In the genomic region with DNA sequence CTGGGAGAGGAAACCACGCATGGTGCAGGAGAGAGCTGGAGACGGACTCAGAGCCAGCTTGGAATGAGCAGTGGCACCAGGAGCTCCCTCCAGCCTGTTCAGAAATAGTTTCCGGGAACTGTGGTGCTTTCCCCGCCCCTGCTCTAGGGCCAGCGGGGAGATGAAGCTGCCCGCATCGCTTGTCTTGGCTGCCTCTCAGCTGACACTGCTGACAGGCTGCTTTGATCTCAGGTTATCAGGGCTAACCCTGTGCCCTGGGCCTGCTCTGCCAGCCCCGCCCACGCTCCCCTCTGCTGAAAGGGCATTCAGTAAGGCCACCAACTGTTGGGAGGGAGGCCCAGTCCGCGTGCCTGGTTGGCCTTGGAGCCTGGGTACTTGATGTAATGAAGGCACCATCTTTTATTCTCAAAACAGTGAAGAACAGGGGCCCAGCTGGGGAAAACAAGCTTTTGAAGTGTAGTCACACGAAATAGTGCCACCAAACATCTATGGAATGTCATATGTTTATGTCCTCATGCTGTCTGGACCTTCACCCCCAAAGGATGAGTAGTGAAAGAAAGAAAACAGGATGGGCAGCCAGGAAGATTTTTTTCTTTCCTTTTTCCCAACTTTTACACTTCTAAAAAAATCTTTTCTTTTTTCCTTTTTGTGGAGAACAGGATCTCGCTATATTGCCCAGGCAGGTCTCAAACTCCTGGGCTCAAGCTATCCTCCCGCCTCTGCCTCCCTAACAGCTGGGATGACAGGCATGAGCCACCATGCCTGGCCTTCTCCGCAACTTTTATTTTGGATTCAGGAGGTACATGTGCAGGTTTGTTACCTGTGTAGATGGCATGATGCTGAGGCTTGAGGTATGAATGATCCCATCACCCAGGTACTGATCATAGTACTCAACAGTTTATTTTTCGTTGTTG, we compare ENCODE assay signal across 12 cellular contexts.
DNase-seq lines count a peak whose midpoint lies in the region; ATAC-seq and TF ChIP-seq lines count a peak whose summit lies in the region.
"Had no signal": no experiment of that assay in that cellular context is flagged by ENCODE, and none has a peak within 500 bp of the region (broad histone marks: within the 10 kb centered on the region; RNA-seq: fewer than 3 reads in every experiment).

No MANE protein-coding gene starts in this region.

- dilution Hi-C loops in IMR-90 (cut with HindIII; ENCODE audit: low sequenced_read_pairs, unreplicated experiment) = no loop called here

- H3K4me3 ChIP-seq in ACC112 (ENCODE audit: low read depth, low read length) = no peak overlapping the region
- no peak overlapping the region for H3K4me3 ChIP-seq in IMR-90 (ENCODE audit: insufficient read depth, low read depth, low read length)
- no peak overlapping the region for H3K4me3 ChIP-seq in mucosa of descending colon

- no peak overlapping the region for H3K9ac ChIP-seq in IMR-90 (ENCODE audit: low read depth, low read length)

- H4K5ac ChIP-seq in IMR-90 (ENCODE audit: low read depth, low read length) = peak overlapping the region; percentile 42; the same call in 1 of the 2 replicates

- no peak overlapping the region for H3K4me3 Mint-ChIP-seq in CD4-positive, alpha-beta T cell
- H3K4me3 Mint-ChIP-seq: B cell had no signal

- H3K79me1 ChIP-seq in IMR-90 (ENCODE audit: low read depth in 1 of 2, low read length in 2 of 2) = no peaks in the 10 kb centered on the region

- peak overlapping the region; percentile 91 for H2BK5ac ChIP-seq in IMR-90 (ENCODE audit: low read depth, low read length, poor library complexity, severe bottlenecking)

- H3K27ac ChIP-seq in ACC112 (ENCODE audit: low read depth, low read length) (peak overlapping the region; percentile 30; the same call in 1 of the 2 replicates), IMR-90 (ENCODE audit: insufficient read depth, low read length) (peak overlapping the region; percentile 74)
- no peak overlapping the region for H3K27ac ChIP-seq in CD4-positive, alpha-beta T cell (ENCODE audit: low read depth, low read length)

- peaks cover 15% of the 10 kb centered on the region for H3K4me1 ChIP-seq in ACC112 (ENCODE audit: control insufficient read depth, insufficient read depth, low read length, unreplicated experiment)
- peaks cover 6% of the 10 kb centered on the region for H3K4me1 ChIP-seq in IMR-90 (ENCODE audit: control insufficient read depth, insufficient read depth, low read length)
- peaks cover 5% of the 10 kb centered on the region for H3K4me1 ChIP-seq in mucosa of descending colon (ENCODE audit: low read depth)

- peak overlapping the region; percentile 17 for H3K18ac ChIP-seq in IMR-90 (ENCODE audit: low read depth, low read length)

- peak; percentile 41 for DNase-seq in IMR-90
- DNase-seq in fibroblast of gingiva (ENCODE audit: low read depth) = peak; percentile 8
- peak in 2 of 3 donors; percentile 37 to 43 for DNase-seq in mucosa of descending colon
- DNase-seq in CD4-positive, alpha-beta T cell = no peak
- no peak for DNase-seq in NCI-H128 (lab: John Stamatoyannopoulos, UW; ENCODE audit: unreplicated experiment)
- no peak for DNase-seq in GF-D8 (lab: John Stamatoyannopoulos, UW)
- DNase-seq: central memory CD4-positive, alpha-beta T cell; NCI-H1694; SIG-M5 had no signal

- peak overlapping the region; percentile 73 for H2AFZ ChIP-seq in ACC112 (ENCODE audit: low read length, unreplicated experiment)
- H2AFZ ChIP-seq in IMR-90 (replicated peaks; ENCODE audit: low read length, poor library complexity) = peak overlapping the region; percentile 91

- in situ Hi-C loops in IMR-90 (cut with MboI; ENCODE audit: low sequenced_read_pairs) = no loop called here

- peak overlapping the region; percentile 94 for H3K4ac ChIP-seq in IMR-90 (ENCODE audit: low read depth, low read length)

- H2BK20ac ChIP-seq in IMR-90 (ENCODE audit: low read depth, low read length) = peak overlapping the region; percentile 91

- intact Hi-C loops in IMR-90 (cut with micrococcal nuclease) (no loop called here), mucosa of descending colon (cut with DNase I, micrococcal nuclease) (no loop called here)
- intact Hi-C loops in CD4-positive, alpha-beta T cell (cut with DNase I, micrococcal nuclease) = no loop called here

- peak overlapping the region; percentile 94 for H4K91ac ChIP-seq in IMR-90 (ENCODE audit: insufficient read depth, low read depth, low read length)

- peak overlapping the region; percentile 37; the same call in 1 of the 2 replicates for H3K4me2 ChIP-seq in IMR-90 (ENCODE audit: low read depth, low read length)

- peaks cover 3% of the 10 kb centered on the region for H3K9me3 Mint-ChIP-seq in CD4-positive, alpha-beta T cell

- no peaks in the 10 kb centered on the region for H3K27me3 ChIP-seq in ACC112 (ENCODE audit: insufficient read depth, low read length)
- no peaks in the 10 kb centered on the region for H3K27me3 ChIP-seq in IMR-90 (ENCODE audit: control insufficient read depth, insufficient read depth, low read length)
- no peaks in the 10 kb centered on the region for H3K27me3 ChIP-seq in CD4-positive, alpha-beta T cell (ENCODE audit: control insufficient read depth, insufficient read depth, low read length)

- no peak for TF ChIP-seq POLR2A in IMR-90 (IDR thresholded peaks at IDR 0.05; ENCODE audit: low read depth, low read length)

- CTCF ChIA-PET in IMR-90 (lab: Yijun Ruan, JAX) = interaction anchor here (0.6 to 0.7 kb wide), 2 partner anchors 10 to 42 kb away, joined by 3 to 4 read pairs; no protein-coding TSS in a partner anchor
- CTCF ChIA-PET in CD4-positive, alpha-beta T cell (lab: Charles Lee) = no interaction called here

- no peak overlapping the region for H3K27ac Mint-ChIP-seq in CD4-positive, alpha-beta T cell
- H3K27ac Mint-ChIP-seq: B cell had no signal

- peak overlapping the region; percentile 82 for H3K23ac ChIP-seq in IMR-90 (ENCODE audit: low read depth, low read length)

- H3K27me3 Mint-ChIP-seq in CD4-positive, alpha-beta T cell = peaks cover under 1% of the 10 kb centered on the region
- H3K27me3 Mint-ChIP-seq: B cell had no signal

- POLR2A ChIA-PET in IMR-90 (lab: Charles Lee; ENCODE audit: unreplicated experiment) = interaction anchor here (1.6 kb wide), 1 partner anchor 116 kb away, joined by 8 read pairs; a partner anchor contains a TSS
- POLR2A ChIA-PET in CD4-positive, alpha-beta T cell (lab: Charles Lee) = no interaction called here

- H3K79me2 ChIP-seq in ACC112 (ENCODE audit: control insufficient read depth, insufficient read depth, low read length, unreplicated experiment) = no peaks in the 10 kb centered on the region

- H2BK120ac ChIP-seq in IMR-90 (ENCODE audit: low read depth, low read length) = peak overlapping the region; percentile 93

- no peaks in the 10 kb centered on the region for H3K4me1 Mint-ChIP-seq in CD4-positive, alpha-beta T cell (ENCODE audit: low read depth)
- H3K4me1 Mint-ChIP-seq: B cell had no signal

- 15% methylated on average over 6 of the region's 16 CpGs; no CpG with 5 or more reads in 1 of the 2 experiments for WGBS in IMR-90 (ENCODE audit: extremely low coverage in 2 of 2, insufficient read length in 1 of 2), 2 experiments

- H2AK5ac ChIP-seq in IMR-90 (ENCODE audit: low read depth, low read length) = peak overlapping the region; percentile 78

- no peaks in the 10 kb centered on the region for H3K36me3 Mint-ChIP-seq in CD4-positive, alpha-beta T cell (ENCODE audit: low read depth)

- no peak for TF ChIP-seq CTCF in IMR-90 (conservative IDR thresholded peaks at IDR 0.05; ENCODE audit: low read depth, low read length)
- no peak for TF ChIP-seq CTCF in mucosa of descending colon (IDR thresholded peaks at IDR 0.05)
- TF ChIP-seq CTCF in CD4-positive, alpha-beta T cell (IDR thresholded peaks at IDR 0.05) = no peak

- H3K9me1 ChIP-seq in IMR-90 (ENCODE audit: insufficient read depth, low read length) = peaks cover 7% of the 10 kb centered on the region

- H3K14ac ChIP-seq in IMR-90 (replicated peaks; ENCODE audit: low read depth, low read length) = peak overlapping the region; percentile 65

- TF ChIP-seq RAD21 in IMR-90 (IDR thresholded peaks at IDR 0.05; ENCODE audit: low read length) = no peak

- H2BK15ac ChIP-seq in IMR-90 (ENCODE audit: low read depth, low read length) = peak overlapping the region; percentile 73; the same call in 2 of the 3 replicates

- BruUV-seq in IMR-90 (replicated peaks; lab: Mats Ljungman, UMichigan) = no TSS peak

- H3K9me3 ChIP-seq in IMR-90 (ENCODE audit: control insufficient read depth, insufficient read depth, low read length) = no peaks in the 10 kb centered on the region
- H3K9me3 ChIP-seq in mucosa of descending colon = no peaks in the 10 kb centered on the region
- H3K9me3 ChIP-seq in CD4-positive, alpha-beta T cell (ENCODE audit: control insufficient read depth, low read length) = no peaks in the 10 kb centered on the region

- H3K56ac ChIP-seq in IMR-90 (ENCODE audit: extremely low read depth, insufficient read depth, low read length) = peak overlapping the region; percentile 52; the same call in 1 of the 2 replicates

- H2AK9ac ChIP-seq in IMR-90 (replicated peaks; ENCODE audit: low read depth, low read length, poor library complexity) = peak overlapping the region; percentile 62

- peak overlapping the region; percentile 85 to 86 for H4K8ac ChIP-seq in IMR-90 (ENCODE audit: low read depth in 2 of 2, low read length in 2 of 2)

- ATAC-seq in IMR-90 (ENCODE audit: low read depth) (peak; percentile 77), mucosa of descending colon (peak; percentile 83), GM19351 (IDR thresholded peaks at IDR 0.05; ENCODE audit: unreplicated experiment) (no peak)
- no peak for ATAC-seq in CD4-positive, alpha-beta T cell (ENCODE audit: poor library complexity)

- no peaks in the 10 kb centered on the region for H4K20me1 ChIP-seq in IMR-90 (ENCODE audit: insufficient read depth, low read length)

- H3K36me3 ChIP-seq in ACC112 (ENCODE audit: insufficient read depth, low read length) = no peaks in the 10 kb centered on the region
- H3K36me3 ChIP-seq in IMR-90 (ENCODE audit: control insufficient read depth, insufficient read depth, low read length) = no peaks in the 10 kb centered on the region
- H3K36me3 ChIP-seq in mucosa of descending colon (ENCODE audit: low read depth) = no peaks in the 10 kb centered on the region

TF ChIP-seq in IMR-90, 13 proteins besides CTCF, POLR2A, EP300 and RAD21 (continues in another document):
- TF ChIP-seq MAFK (IDR thresholded peaks at IDR 0.05; ENCODE audit: low read depth, low read length) (no peak), MXI1 (IDR thresholded peaks at IDR 0.05; ENCODE audit: borderline replicate concordance, low read depth, low read length) (no peak), RFX5 (IDR thresholded peaks at IDR 0.05; ENCODE audit: low read depth, low read length) (no peak), BHLHE40 (IDR thresholded peaks at IDR 0.05; ENCODE audit: low read depth, low read length) (no peak), MAZ (IDR thresholded peaks at IDR 0.05; ENCODE audit: borderline replicate concordance, low read depth, low read length) (no peak), RCOR1 (IDR thresholded peaks at IDR 0.05; ENCODE audit: insufficient replicate concordance, low read length) (no peak)

Comparison
In these comparisons a context has a peak if more than half of its experiments do, and no peak if none do; other contexts are left out.
1. ATAC-seq: peak in IMR-90 (single experiment) and mucosa of descending colon (single experiment); none in CD4-positive, alpha-beta T cell (single experiment) and GM19351 (single experiment).
2. DNase-seq: peak in IMR-90 (single experiment), fibroblast of gingiva (single experiment) and mucosa of descending colon (2 of 3); none in CD4-positive, alpha-beta T cell (0 of 10), NCI-H128 (single experiment) and GF-D8 (single experiment).